Comparison of ENCODE assay signal across 28 cellular contexts in the genomic region with DNA sequence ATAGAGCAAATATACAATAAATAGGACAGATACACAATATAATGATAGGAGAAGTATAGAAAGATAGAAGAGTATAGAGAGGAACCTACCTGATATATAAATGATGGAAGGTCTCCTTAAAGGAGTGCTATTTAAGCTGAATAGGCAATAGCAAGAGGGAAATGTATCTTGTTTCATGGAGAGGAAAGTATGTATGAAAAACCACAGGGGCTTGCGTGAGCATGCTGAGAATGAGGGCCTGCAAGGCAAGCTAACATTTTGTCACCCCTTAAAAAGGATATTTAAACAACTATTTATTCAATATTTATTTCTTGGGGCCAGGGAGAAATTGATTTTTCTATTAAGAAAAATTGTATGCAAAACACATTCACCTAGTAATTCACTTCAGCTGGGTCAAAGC.
DNase-seq lines count a peak whose midpoint lies in the region; ATAC-seq and TF ChIP-seq lines count a peak whose summit lies in the region.
"Had no signal": no experiment of that assay in that cellular context is flagged by ENCODE, and none has a peak within 500 bp of the region (broad histone marks: within the 10 kb centered on the region; RNA-seq: fewer than 3 reads in every experiment).

No MANE protein-coding gene starts in this region.

- no peaks in the 10 kb centered on the region for H3K27me3 ChIP-seq in adipocyte (replicated peaks; ENCODE audit: control insufficient read depth, insufficient read depth, low read length)
- H3K27me3 ChIP-seq: BE2C, brain microvascular endothelial cell, spleen had no signal

- H3K4me3 ChIP-seq in adipocyte (ENCODE audit: low read length), result no peak overlapping the region
- no peak overlapping the region for H3K4me3 ChIP-seq in fibroblast of villous mesenchyme (ENCODE audit: low read depth, low read length)
- H3K4me3 ChIP-seq: A549, left ventricle myocardium inferior, PC-9, spleen, thoracic aorta had no signal

- no peak overlapping the region for H3K9ac ChIP-seq in adipocyte (ENCODE audit: low read length)

- no peak for TF ChIP-seq CTCF in fibroblast of villous mesenchyme (IDR thresholded peaks at IDR 0.05; ENCODE audit: insufficient read depth, low read depth, low read length)

- in situ Hi-C loops in ACHN (cut with HindIII; ENCODE audit: low pct_ligation_motif_present, low pct_unique_long_range_greater_than_20kb, low sequenced_read_pairs), result no loop called here

- H3K9me3 ChIP-seq in adipocyte (ENCODE audit: control insufficient read depth, low read length), result no peaks in the 10 kb centered on the region
- H3K9me3 ChIP-seq: A549, BE2C, left ventricle myocardium inferior, spleen, thoracic aorta had no signal

- DNase-seq in AG20443 (ENCODE audit: low spot score) (peak; percentile 10), MV-4-11 (lab: John Stamatoyannopoulos, UW) (peak; percentile 2), adipocyte (ENCODE audit: low read depth) (peak; percentile 66), fibroblast of villous mesenchyme (ENCODE audit: low read depth) (peak; percentile 7), NCI-H187 (lab: John Stamatoyannopoulos, UW) (no peak), ACHN (no peak)
- DNase-seq: activated CD4-positive, alpha-beta T cell treated with anti-CD3 and anti-CD28 coated beads for 1 hour; activated CD8-positive, alpha-beta T cell treated with anti-CD3 and anti-CD28 coated beads for 36 hours; activated naive CD4-positive, alpha-beta T cell treated with anti-CD3 and anti-CD28 coated beads for 36 hours; BE2C; brain microvascular endothelial cell; CD8-positive, alpha-beta T cell; islet precursor cell; left ventricle myocardium inferior; mesendoderm; NCI-H187 treated with DMSO at 0.1 percent for 48 hours; NCI-H2227 treated with DMSO at 0.1 percent for 48 hours; PC-9; posterior cingulate gyrus; SHP77; spleen; stimulated activated CD4-positive, alpha-beta T cell treated with anti-CD3 and anti-CD28 coated beads, Interleukin-2, amount 100 ng/mL, for 24 hours; stimulated activated CD8-positive, alpha-beta memory T cell treated with anti-CD3 and anti-CD28 coated beads, Interleukin-4, amount 100 ng/mL, for 48 hours had no signal

- peaks cover 8% of the 10 kb centered on the region for H3K4me1 ChIP-seq in adipocyte (ENCODE audit: control insufficient read depth, insufficient read depth, low read length)
- H3K4me1 ChIP-seq: A549, BE2C, spleen had no signal

- ATAC-seq in HG03571 (IDR thresholded peaks at IDR 0.05; ENCODE audit: unreplicated experiment), result no peak
- ATAC-seq in GM19035 (IDR thresholded peaks at IDR 0.05; ENCODE audit: unreplicated experiment), result no peak
- ATAC-seq: A549; activated CD8-positive, alpha-beta T cell treated with anti-CD3 and anti-CD28 coated beads for 36 hours; CD8-positive, alpha-beta T cell; right cardiac atrium had no signal

- H3K36me3 ChIP-seq in adipocyte (ENCODE audit: control insufficient read depth, insufficient read depth, low read length, severe bottlenecking), result no peaks in the 10 kb centered on the region
- H3K36me3 ChIP-seq: BE2C, brain microvascular endothelial cell, left ventricle myocardium inferior, spleen, thoracic aorta had no signal

Comparison
In these comparisons a context has a peak if more than half of its experiments do, and no peak if none do; other contexts are left out.
1. DNase-seq: peak in AG20443 (single experiment), MV-4-11 (single experiment), adipocyte (single experiment) and fibroblast of villous mesenchyme (single experiment); none in NCI-H187 (0 of 2) and ACHN (single experiment).